ENCODE assay signal across 7 cellular contexts in genomic region chr2:87468429-87468981, GRCh38.
DNase-seq lines count a peak whose midpoint lies in the region; ATAC-seq, FAIRE-seq and TF ChIP-seq lines count a peak whose summit lies in the region.
"Not testable (repeated sequence)": the region's sequence is repeated elsewhere in the genome, so short reads cannot be mapped to it uniquely, and the experiment has no call there.

No MANE protein-coding gene starts in this region.

- POLR2A ChIA-PET in activated CD4-positive, alpha-beta T cell treated with anti-CD3 and anti-CD28 coated beads, Interleukin-2, amount 10 ng/mL, durations not matched to agents 7 days and 5 days (lab: Charles Lee) = not testable (repeated sequence)

- peak; percentile 77 for ATAC-seq in GM23338
- ATAC-seq in activated T-helper 17 cell treated with anti-CD3 and anti-CD28 coated beads, Interleukin-2, amount 50 U/mL, for 72 hours (replicated peaks); right cardiac atrium; stimulated activated effector memory CD8-positive, alpha-beta T cell treated with anti-CD3 and anti-CD28 coated beads, Interleukin-12 subunit alpha, Interleukin-12 subunit beta, amount 100 ng/mL, for 72 hours: not testable (repeated sequence)

- H3K36me3 Mint-ChIP-seq in GM23338 (ENCODE audit: low read depth); activated CD4-positive, alpha-beta T cell treated with anti-CD3 and anti-CD28 coated beads, Interleukin-2, amount 10 ng/mL, durations not matched to agents 7 days and 5 days (ENCODE audit: low read depth); astrocyte (ENCODE audit: low read depth, unreplicated experiment): not testable (repeated sequence)
- H3K36me3 Mint-ChIP-seq in activated T-helper 17 cell treated with anti-CD3 and anti-CD28 coated beads, Interleukin-2, amount 50 U/mL, for 72 hours (ENCODE audit: low read depth) = peaks cover 39% of the 10 kb centered on the region
- H3K36me3 Mint-ChIP-seq in stimulated activated effector memory CD8-positive, alpha-beta T cell treated with anti-CD3 and anti-CD28 coated beads, Interleukin-12 subunit alpha, Interleukin-12 subunit beta, amount 100 ng/mL, for 72 hours = peaks cover 27% of the 10 kb centered on the region

- H3K27ac ChIP-seq in GM23338 (ENCODE audit: low read depth); right cardiac atrium (ENCODE audit: low read length): not testable (repeated sequence)
- H3K27ac ChIP-seq in Peyer's patch = peak overlapping the region in 3 of 4 donors; percentile 30 to 69 (median 46)
- peak overlapping the region; percentile 33 for H3K27ac ChIP-seq in astrocyte (ENCODE audit: low read depth, low read length)

- not testable (repeated sequence) for H3K4me3 ChIP-seq in GM23338; Peyer's patch; astrocyte (ENCODE audit: insufficient read depth, low read depth, low read length); right cardiac atrium (ENCODE audit: low read length)

- 66% methylated on average over 11 of the region's 12 CpGs for WGBS in right cardiac atrium

- peaks cover 11% of the 10 kb centered on the region for H3K4me1 Mint-ChIP-seq in GM23338
- H3K4me1 Mint-ChIP-seq in activated CD4-positive, alpha-beta T cell treated with anti-CD3 and anti-CD28 coated beads, Interleukin-2, amount 10 ng/mL, durations not matched to agents 7 days and 5 days = peaks cover 48% of the 10 kb centered on the region
- H3K4me1 Mint-ChIP-seq in activated T-helper 17 cell treated with anti-CD3 and anti-CD28 coated beads, Interleukin-2, amount 50 U/mL, for 72 hours = peaks cover 22% of the 10 kb centered on the region
- H3K4me1 Mint-ChIP-seq in astrocyte (ENCODE audit: low read depth, unreplicated experiment) = peaks cover 28% of the 10 kb centered on the region
- peaks cover 28% of the 10 kb centered on the region for H3K4me1 Mint-ChIP-seq in stimulated activated effector memory CD8-positive, alpha-beta T cell treated with anti-CD3 and anti-CD28 coated beads, Interleukin-12 subunit alpha, Interleukin-12 subunit beta, amount 100 ng/mL, for 72 hours

- H3K9ac ChIP-seq in astrocyte (ENCODE audit: low read length) = not testable (repeated sequence)

- intact Hi-C loops in right cardiac atrium (cut with DNase I) = not testable (repeated sequence)

- not testable (repeated sequence) for H3K27me3 Mint-ChIP-seq in GM23338 (ENCODE audit: insufficient read depth, low read depth, poor library complexity); activated CD4-positive, alpha-beta T cell treated with anti-CD3 and anti-CD28 coated beads, Interleukin-2, amount 10 ng/mL, durations not matched to agents 7 days and 5 days; activated T-helper 17 cell treated with anti-CD3 and anti-CD28 coated beads, Interleukin-2, amount 50 U/mL, for 72 hours; astrocyte (ENCODE audit: low read depth, unreplicated experiment)

- not testable (repeated sequence) for H3K9me3 Mint-ChIP-seq in GM23338; activated CD4-positive, alpha-beta T cell treated with anti-CD3 and anti-CD28 coated beads, Interleukin-2, amount 10 ng/mL, durations not matched to agents 7 days and 5 days; activated T-helper 17 cell treated with anti-CD3 and anti-CD28 coated beads, Interleukin-2, amount 50 U/mL, for 72 hours; astrocyte (ENCODE audit: unreplicated experiment); stimulated activated effector memory CD8-positive, alpha-beta T cell treated with anti-CD3 and anti-CD28 coated beads, Interleukin-12 subunit alpha, Interleukin-12 subunit beta, amount 100 ng/mL, for 72 hours

- H3K4me1 ChIP-seq in GM23338 (ENCODE audit: insufficient read depth); Peyer's patch; astrocyte (ENCODE audit: insufficient read depth, low read length); right cardiac atrium (ENCODE audit: control insufficient read depth, insufficient read depth, low read length): not testable (repeated sequence)

- not testable (repeated sequence) for H3K4me3 Mint-ChIP-seq in GM23338; activated CD4-positive, alpha-beta T cell treated with anti-CD3 and anti-CD28 coated beads, Interleukin-2, amount 10 ng/mL, durations not matched to agents 7 days and 5 days
- H3K4me3 Mint-ChIP-seq in activated T-helper 17 cell treated with anti-CD3 and anti-CD28 coated beads, Interleukin-2, amount 50 U/mL, for 72 hours = peak overlapping the region; percentile 82
- H3K4me3 Mint-ChIP-seq in astrocyte (ENCODE audit: unreplicated experiment) = peak overlapping the region; percentile 40
- H3K4me3 Mint-ChIP-seq in stimulated activated effector memory CD8-positive, alpha-beta T cell treated with anti-CD3 and anti-CD28 coated beads, Interleukin-12 subunit alpha, Interleukin-12 subunit beta, amount 100 ng/mL, for 72 hours = peak overlapping the region; percentile 76

- CTCF ChIA-PET in activated CD4-positive, alpha-beta T cell treated with anti-CD3 and anti-CD28 coated beads, Interleukin-2, amount 10 ng/mL, durations not matched to agents 7 days and 5 days (lab: Charles Lee) = interaction anchor here (0.6 kb wide), 1 partner anchor 67 kb away, joined by 6 read pairs; no protein-coding TSS in a partner anchor

- not testable (repeated sequence) for H3K27me3 ChIP-seq in GM23338 (ENCODE audit: insufficient read depth); Peyer's patch; astrocyte (ENCODE audit: insufficient read depth, low read length); right cardiac atrium (ENCODE audit: control insufficient read depth, insufficient read depth)

- not testable (repeated sequence) for TF ChIP-seq CTCF in GM23338 (conservative IDR thresholded peaks at IDR 0.05; ENCODE audit: low read depth in 2 of 2); Peyer's patch (IDR thresholded peaks at IDR 0.05); astrocyte (IDR thresholded peaks at IDR 0.05; ENCODE audit: insufficient read depth, low read depth, low read length)

- H2AFZ ChIP-seq in GM23338; astrocyte (ENCODE audit: low read depth, low read length): not testable (repeated sequence)

- not testable (repeated sequence) for TF ChIP-seq POLR2A in Peyer's patch (IDR thresholded peaks at IDR 0.05)

- not testable (repeated sequence) for H4K20me1 ChIP-seq in GM23338 (replicated peaks; ENCODE audit: insufficient read depth)
- peaks cover 29% of the 10 kb centered on the region for H4K20me1 ChIP-seq in astrocyte (ENCODE audit: insufficient read depth, low read length)

- DNase-seq in GM23338 (ENCODE audit: low spot score); Peyer's patch; activated CD4-positive, alpha-beta T cell treated with anti-CD3 and anti-CD28 coated beads, Interleukin-2, amount 10 ng/mL, durations not matched to agents 7 days and 5 days; astrocyte (ENCODE audit: low read depth); stimulated activated effector memory CD8-positive, alpha-beta T cell treated with anti-CD3 and anti-CD28 coated beads, Interleukin-12 subunit alpha, Interleukin-12 subunit beta, amount 100 ng/mL, for 72 hours (ENCODE audit: low spot score in 2 of 2): not testable (repeated sequence)
- peak in 2 of 3 donors; percentile 52 to 61 for DNase-seq in right cardiac atrium

- H3K9me3 ChIP-seq in Peyer's patch; astrocyte (ENCODE audit: insufficient read depth, low read depth, low read length); right cardiac atrium (ENCODE audit: control insufficient read depth, low read length): not testable (repeated sequence)

- not testable (repeated sequence) for H3F3A ChIP-seq in GM23338 (replicated peaks; ENCODE audit: low read depth)

- H3K9me2 ChIP-seq in GM23338 (ENCODE audit: insufficient read depth) = not testable (repeated sequence)

- not testable (repeated sequence) for H3K4me2 ChIP-seq in GM23338
- H3K4me2 ChIP-seq in astrocyte (ENCODE audit: low read length) = peak overlapping the region; percentile 26

- not testable (repeated sequence) for H3K79me2 ChIP-seq in GM23338 (replicated peaks; ENCODE audit: insufficient read depth)
- peaks cover 84% of the 10 kb centered on the region for H3K79me2 ChIP-seq in astrocyte (ENCODE audit: insufficient read depth, low read length)

- not testable (repeated sequence) for FAIRE-seq in astrocyte (lab: Jason Lieb, UNC)

- H3K36me3 ChIP-seq in GM23338 (ENCODE audit: insufficient read depth); Peyer's patch; astrocyte (ENCODE audit: insufficient read depth, low read length): not testable (repeated sequence)

- not testable (repeated sequence) for H3K27ac Mint-ChIP-seq in GM23338
- peak overlapping the region; percentile 25 for H3K27ac Mint-ChIP-seq in activated CD4-positive, alpha-beta T cell treated with anti-CD3 and anti-CD28 coated beads, Interleukin-2, amount 10 ng/mL, durations not matched to agents 7 days and 5 days
- peak overlapping the region; percentile 61 for H3K27ac Mint-ChIP-seq in activated T-helper 17 cell treated with anti-CD3 and anti-CD28 coated beads, Interleukin-2, amount 50 U/mL, for 72 hours
- peak overlapping the region; percentile 72 for H3K27ac Mint-ChIP-seq in astrocyte (ENCODE audit: unreplicated experiment)
- peak overlapping the region; percentile 95 for H3K27ac Mint-ChIP-seq in stimulated activated effector memory CD8-positive, alpha-beta T cell treated with anti-CD3 and anti-CD28 coated beads, Interleukin-12 subunit alpha, Interleukin-12 subunit beta, amount 100 ng/mL, for 72 hours
